2 cellular contexts compared by ENCODE assay signal in genomic region chr2:101150306-101151140, GRCh38.
TF ChIP-seq lines count a peak whose summit lies in the region.

No MANE protein-coding gene starts in this region.

TF ChIP-seq in GM23338, 12 proteins besides CTCF, POLR2A, EP300 and RAD21:
- no peak for TF ChIP-seq ZNF462 (CRISPR knock-in tag; IDR thresholded peaks at IDR 0.05)
- no peak for TF ChIP-seq REST (IDR thresholded peaks at IDR 0.05; ENCODE audit: unreplicated experiment)
- TF ChIP-seq NANOG (IDR thresholded peaks at IDR 0.05; ENCODE audit: borderline replicate concordance): no peak
- no peak for TF ChIP-seq JUNB (IDR thresholded peaks at IDR 0.05; ENCODE audit: unreplicated experiment)
- TF ChIP-seq EZH2 (IDR thresholded peaks at IDR 0.05; ENCODE audit: low read depth, unreplicated experiment): no peak
- no peak for TF ChIP-seq EZH2phosphoT487 (IDR thresholded peaks at IDR 0.05; ENCODE audit: unreplicated experiment)
- no peak for TF ChIP-seq STAT1 (IDR thresholded peaks at IDR 0.05; ENCODE audit: unreplicated experiment)
- TF ChIP-seq ETS1 (IDR thresholded peaks at IDR 0.05): no peak
- no peak for TF ChIP-seq POLR2AphosphoS5 (IDR thresholded peaks at IDR 0.05; ENCODE audit: low read depth)
- no peak for TF ChIP-seq CREB1 (CRISPR knock-in tag; IDR thresholded peaks at IDR 0.05; ENCODE audit: low read depth)
- TF ChIP-seq ZNF114 (CRISPR knock-in tag; IDR thresholded peaks at IDR 0.05): no peak
- TF ChIP-seq ZNF331 (CRISPR knock-in tag; IDR thresholded peaks at IDR 0.05; ENCODE audit: low read depth): no peak
TF ChIP-seq in GM23338: peak in this region for 0.

TF ChIP-seq in K562, 482 proteins besides CTCF, POLR2A, EP300 and RAD21:
- TF ChIP-seq JUN (IDR thresholded peaks at IDR 0.05; ENCODE audit: borderline replicate concordance, low read depth, low read length) (no peak), JUN (CRISPR knock-in tag; IDR thresholded peaks at IDR 0.05; ENCODE audit: borderline replicate concordance) (no peak), POLR3A (IDR thresholded peaks at IDR 0.05; ENCODE audit: borderline replicate concordance, extremely low read depth, insufficient read depth, insufficient read length) (no peak), KDM5B (IDR thresholded peaks at IDR 0.05; ENCODE audit: insufficient replicate concordance, low read depth, low read length) (no peak), NCOA6 (IDR thresholded peaks at IDR 0.05) (0 out of 2 replicates have a peak, but pooled peaks have one; percentile 32), E2F6 (IDR thresholded peaks at IDR 0.05; ENCODE audit: borderline replicate concordance in 1 of 2, extremely low read depth in 1 of 2, insufficient read depth in 1 of 2, insufficient read length in 1 of 2, low read depth in 1 of 2, low read length in 1 of 2, poor library complexity in 1 of 2, severe bottlenecking in 1 of 2) (peak in 1 of 2 experiments; percentile 10), MAX (CRISPR knock-in tag; IDR thresholded peaks at IDR 0.05) (0 out of 2 replicates have a peak, but pooled peaks have one; percentile 14), MGA (IDR thresholded peaks at IDR 0.05) (peak; percentile 43; the same call in 1 of the 2 replicates), L3MBTL2 (IDR thresholded peaks at IDR 0.05) (peak; percentile 45; the same call in 1 of the 2 replicates), ZBTB33 (CRISPR knock-in tag; IDR thresholded peaks at IDR 0.05) (0 out of 2 replicates have a peak, but pooled peaks have one; percentile 44)
